ENCODE assay signal across 16 cellular contexts in the genomic region with DNA sequence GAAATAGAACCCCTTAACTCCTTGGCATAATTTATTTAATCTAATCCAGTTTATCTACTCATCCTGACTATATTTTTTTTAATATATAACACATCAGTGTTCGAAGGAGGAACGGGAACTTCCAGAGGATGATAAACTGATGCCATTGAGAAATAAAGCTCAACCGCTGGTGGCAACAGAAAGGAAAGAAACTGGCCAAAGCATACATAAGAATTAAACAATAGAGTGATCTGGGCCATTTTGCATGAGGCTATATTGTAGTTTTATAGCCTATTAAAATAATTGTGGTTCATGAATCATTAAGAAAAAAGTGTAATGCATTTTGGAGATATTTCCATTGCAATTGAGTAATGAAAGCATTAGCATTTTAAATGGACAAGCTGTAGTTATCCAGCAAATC.
DNase-seq lines count a peak whose midpoint lies in the region; ATAC-seq and TF ChIP-seq lines count a peak whose summit lies in the region.
"Had no signal": no experiment of that assay in that cellular context is flagged by ENCODE, and none has a peak within 500 bp of the region (broad histone marks: within the 10 kb centered on the region; RNA-seq: fewer than 3 reads in every experiment).

No MANE protein-coding gene starts in this region.

- no peaks in the 10 kb centered on the region for H3K27me3 ChIP-seq in left ventricle myocardium inferior (ENCODE audit: low read depth)
- H3K27me3 ChIP-seq in PC-3 (ENCODE audit: low read length), result no peaks in the 10 kb centered on the region
- H3K27me3 ChIP-seq in effector memory CD4-positive, alpha-beta T cell (replicated peaks; ENCODE audit: control insufficient read depth, insufficient read depth, low read length, poor library complexity, severe bottlenecking), result no peaks in the 10 kb centered on the region
- H3K27me3 ChIP-seq: adrenal gland had no signal

- intact Hi-C loops in left ventricle myocardium inferior (cut with micrococcal nuclease), result no loop called here
- intact Hi-C loops in left cardiac atrium (cut with DNase I), result no loop called here
- intact Hi-C loops in PC-3 (cut with micrococcal nuclease), result no loop called here

- no peaks in the 10 kb centered on the region for H3K9me2 ChIP-seq in PC-3 (replicated peaks; ENCODE audit: low read length)

- no peak overlapping the region for H3K4me3 ChIP-seq in left ventricle myocardium inferior
- H3K4me3 ChIP-seq in PC-3 (ENCODE audit: low read length), result no peak overlapping the region
- H3K4me3 ChIP-seq in effector memory CD4-positive, alpha-beta T cell (ENCODE audit: insufficient read depth, low read depth, low read length, poor library complexity, severe bottlenecking), result no peak overlapping the region
- H3K4me3 ChIP-seq: adrenal gland had no signal

- POLR2A ChIA-PET in PC-3 (lab: Charles Lee; ENCODE audit: unreplicated experiment), result interaction anchor here (0.6 kb wide), 1 partner anchor 243 kb away, joined by 4 read pairs; no protein-coding TSS in a partner anchor

- H3K36me3 ChIP-seq in left ventricle myocardium inferior, result no peaks in the 10 kb centered on the region
- no peaks in the 10 kb centered on the region for H3K36me3 ChIP-seq in PC-3 (ENCODE audit: low read depth, low read length)
- peaks cover 10% of the 10 kb centered on the region for H3K36me3 ChIP-seq in effector memory CD4-positive, alpha-beta T cell (ENCODE audit: control insufficient read depth, insufficient read depth, low read length)
- H3K36me3 ChIP-seq: adrenal gland had no signal

- TF ChIP-seq CTCF in left ventricle myocardium inferior (IDR thresholded peaks at IDR 0.05; ENCODE audit: borderline replicate concordance) (no peak), PC-3 (conservative IDR thresholded peaks at IDR 0.05; ENCODE audit: low read depth, low read length) (no peak)

- H3K4me1 ChIP-seq in left ventricle myocardium inferior, result peaks cover 23% of the 10 kb centered on the region
- peaks cover 13% of the 10 kb centered on the region for H3K4me1 ChIP-seq in PC-3 (ENCODE audit: insufficient read depth, low read length)
- no peaks in the 10 kb centered on the region for H3K4me1 ChIP-seq in effector memory CD4-positive, alpha-beta T cell (ENCODE audit: control insufficient read depth, insufficient read depth, low read length, poor library complexity, severe bottlenecking)
- H3K4me1 ChIP-seq: adrenal gland had no signal

- no peak overlapping the region for H2AFZ ChIP-seq in PC-3 (ENCODE audit: low read length)

- CTCF ChIA-PET in PC-3 (lab: Charles Lee), result no interaction called here

- H3F3A ChIP-seq in PC-3 (ENCODE audit: low read length, unreplicated experiment), result no peaks in the 10 kb centered on the region

- peaks cover 6% of the 10 kb centered on the region for H3K9me3 ChIP-seq in left ventricle myocardium inferior (replicated peaks)
- H3K9me3 ChIP-seq in PC-3 (ENCODE audit: low read length), result no peaks in the 10 kb centered on the region
- H3K9me3 ChIP-seq in effector memory CD4-positive, alpha-beta T cell (ENCODE audit: control insufficient read depth, low read length), result no peaks in the 10 kb centered on the region
- H3K9me3 ChIP-seq: adrenal gland had no signal

- no peak overlapping the region for H3K9ac ChIP-seq in PC-3 (ENCODE audit: low read length)

- peak overlapping the region; percentile 80 for H3K27ac ChIP-seq in left ventricle myocardium inferior (replicated peaks)
- no peak overlapping the region for H3K27ac ChIP-seq in PC-3 (ENCODE audit: low read length)
- no peak overlapping the region for H3K27ac ChIP-seq in effector memory CD4-positive, alpha-beta T cell (ENCODE audit: insufficient read depth, low read length, poor library complexity, severe bottlenecking)

- H3K79me2 ChIP-seq in PC-3 (ENCODE audit: low read length), result no peaks in the 10 kb centered on the region

- no TSS peak for BruUV-seq in PC-3 (replicated peaks; lab: Mats Ljungman, UMichigan)

- no peaks in the 10 kb centered on the region for H4K20me1 ChIP-seq in PC-3 (ENCODE audit: low read length)

- no peak for ATAC-seq in left cardiac atrium
- no peak for ATAC-seq in PC-3
- ATAC-seq: activated CD8-positive, alpha-beta T cell treated with anti-CD3 and anti-CD28 coated beads for 36 hours had no signal

- peak overlapping the region; percentile 26; the same call in 1 of the 2 replicates for H3K4me2 ChIP-seq in PC-3 (ENCODE audit: low read length)

- DNase-seq in left ventricle myocardium inferior (no peak), left cardiac atrium (no peak), PC-3 (peak; percentile 44), iris pigment epithelial cell (ENCODE audit: low read depth) (peak; percentile 39), HUDEP-2 (lab: John Stamatoyannopoulos, UW; ENCODE audit: unreplicated experiment in 76 of 76) (no peak), retina (no peak), GM19238 (ENCODE audit: insufficient read length, low spot score) (no peak)
- no peak for DNase-seq in effector memory CD4-positive, alpha-beta T cell
- DNase-seq: activated CD8-positive, alpha-beta T cell treated with anti-CD3 and anti-CD28 coated beads for 36 hours; adrenal gland; cortex of kidney; GDM1; kidney; NCI-H1436 treated with DMSO at 0.1 percent for 48 hours; posterior cingulate gyrus; SW 1271 had no signal

Comparison
In these comparisons a context has a peak if more than half of its experiments do, and no peak if none do; other contexts are left out.
1. DNase-seq: peak in PC-3 (single experiment) and iris pigment epithelial cell (single experiment); none in left ventricle myocardium inferior (single experiment), left cardiac atrium (single experiment), HUDEP-2 (0 of 76), retina (single experiment), GM19238 (single experiment) and effector memory CD4-positive, alpha-beta T cell (0 of 3).